Comparison of ENCODE assay signal across 8 cellular contexts in genomic region chr3:88058322-88058592, GRCh38. TPM values are rescaled to one million over a fixed set of nuclear protein-coding genes. Genes with fewer than 3 reads are reported as not detected.
DNase-seq lines count a peak whose midpoint lies in the region; ATAC-seq, FAIRE-seq and TF ChIP-seq lines count a peak whose summit lies in the region.

No MANE protein-coding gene starts in this region.

- H3K27ac ChIP-seq in K562 (ENCODE audit: extremely low read depth, low read depth, low read length): peak overlapping the region; percentile 93

- H4K20me1 ChIP-seq in K562 (replicated peaks; ENCODE audit: control insufficient read depth, insufficient read depth, low read length): 0 out of 2 replicates have a peak, but pooled peaks cover 2% of the 10 kb centered on the region

- H3K9me3 Mint-ChIP-seq in mesothelial cell of epicardium: no peaks in the 10 kb centered on the region

- H3K27me3 Mint-ChIP-seq in mesothelial cell of epicardium (ENCODE audit: low read depth): no peaks in the 10 kb centered on the region

- H3K27ac Mint-ChIP-seq in mesothelial cell of epicardium: peak overlapping the region; percentile 98

- H3K9ac ChIP-seq in K562 (ENCODE audit: insufficient read depth in 1 of 2, low read depth in 2 of 2, low read length in 2 of 2): peak overlapping the region; percentile 80 to 93

- CTCF ChIA-PET in K562 (lab: Yijun Ruan, JAX; ENCODE audit: low intra/inter-chr PET ratio): no interaction called here

- H3K9me1 ChIP-seq in K562 (ENCODE audit: control insufficient read depth, insufficient read depth, low read length): no peaks in the 10 kb centered on the region

- no peaks in the 10 kb centered on the region for H3K9me3 ChIP-seq in K562 (replicated peaks; ENCODE audit: control insufficient read depth, insufficient read depth, low read depth, low read length)

- intact Hi-C loops in K562 (cut with micrococcal nuclease): loop anchor here (2.0 to 5.0 kb wide), 4 partner anchors 23 to 261 kb away; partner anchors contain the start of gene C3orf38

- no peaks in the 10 kb centered on the region for H3K27me3 ChIP-seq in K562 (ENCODE audit: control insufficient read depth in 2 of 2, insufficient read depth in 2 of 2, low read length in 2 of 2)

- DNase-seq in GM12864 (ENCODE audit: low read depth) (no peak), K562 (ENCODE audit: extremely low read depth in 1 of 4, low spot score in 3 of 4) (peak in 1 of 4 experiments; percentile 22), mesothelial cell of epicardium (ENCODE audit: low spot score in 2 of 2, unreplicated experiment in 2 of 2) (no peak), GM13977 (ENCODE audit: low spot score) (no peak), Kasumi-1 (lab: John Stamatoyannopoulos, UW) (no peak)

- POLR2A ChIA-PET in K562 (lab: Yijun Ruan, JAX): interaction anchor here (0.7 to 1.4 kb wide), 4 partner anchors 9 to 33 kb away, joined by 3 to 8 read pairs (median 4); no protein-coding TSS in a partner anchor

- H3K4me2 ChIP-seq in K562 (ENCODE audit: insufficient read depth, low read length): peak overlapping the region; percentile 75

- H3K4me3 ChIP-seq in GM12864 (ENCODE audit: low read depth, low read length) (peak overlapping the region; percentile 64), K562 (peak overlapping the region; percentile 96)

- TF ChIP-seq RAD21 in K562 (CRISPR knock-in tag; conservative IDR thresholded peaks at IDR 0.05 in 1 of 2, IDR thresholded peaks at IDR 0.05 in 1 of 2): no peak

- no peak for FAIRE-seq in K562 (lab: Jason Lieb, UNC)

- no peak for TF ChIP-seq CTCF in GM12864 (IDR thresholded peaks at IDR 0.05; ENCODE audit: low read depth, low read length, missing control alignments)
- no peak for TF ChIP-seq CTCF in K562 (IDR thresholded peaks at IDR 0.05 in 2 of 3, conservative IDR thresholded peaks at IDR 0.05 in 1 of 3; ENCODE audit: insufficient read depth in 2 of 3, low read depth in 1 of 3, low read length in 3 of 3)
- TF ChIP-seq CTCF in mesothelial cell of epicardium (IDR thresholded peaks at IDR 0.05; ENCODE audit: unreplicated experiment): no peak
- no peak for TF ChIP-seq CTCF in GM13977 (IDR thresholded peaks at IDR 0.05; ENCODE audit: extremely low read depth, insufficient read depth, missing control alignments)

- BruUV-seq in K562 (replicated peaks; lab: Mats Ljungman, UMichigan): no TSS peak

- no peak for TF ChIP-seq EP300 in K562 (IDR thresholded peaks at IDR 0.05; ENCODE audit: low read length)

- H3K36me3 ChIP-seq in K562 (ENCODE audit: control insufficient read depth, insufficient read depth, low read length): peaks cover 34% of the 10 kb centered on the region

- in situ Hi-C loops in K562 (cut with MboI) (no loop called here), GM13977 (cut with MboI; ENCODE audit: low pct_unique_long_range_greater_than_20kb, low sequenced_read_pairs, unreplicated experiment) (no loop called here)

- peak overlapping the region; percentile 80 for H2AFZ ChIP-seq in K562 (ENCODE audit: low read depth, low read length)

- no peak for TF ChIP-seq POLR2A in K562 (conservative IDR thresholded peaks at IDR 0.05)

- H3K4me1 ChIP-seq in K562 (replicated peaks in 1 of 2; ENCODE audit: control insufficient read depth in 2 of 2, insufficient read depth in 2 of 2, low read length in 2 of 2): peaks cover 0 to 11% of the 10 kb centered on the region in 2 experiments; a peak in 1 of 5 replicates

- peaks cover 14% of the 10 kb centered on the region for H3K36me3 Mint-ChIP-seq in mesothelial cell of epicardium

- peaks cover 46% of the 10 kb centered on the region for H3K4me1 Mint-ChIP-seq in mesothelial cell of epicardium

- H3K79me2 ChIP-seq in K562 (ENCODE audit: control insufficient read depth, insufficient read depth, low read length): peaks cover 80% of the 10 kb centered on the region

- ATAC-seq in HG02870 (IDR thresholded peaks at IDR 0.05; ENCODE audit: unreplicated experiment) (peak; percentile 16), K562 (peak; percentile 47), HG02798 (IDR thresholded peaks at IDR 0.05; ENCODE audit: poor library complexity, unreplicated experiment) (no peak), GM19467 (IDR thresholded peaks at IDR 0.05; ENCODE audit: unreplicated experiment) (no peak)

- 0% methylated on average over 1 of the region's 23 CpGs for WGBS in K562 (ENCODE audit: insufficient coverage, low coverage, missing lambda C conversion rate)

- peak overlapping the region; percentile 94 for H3K4me3 Mint-ChIP-seq in mesothelial cell of epicardium

TF ChIP-seq in K562, 482 proteins besides CTCF, POLR2A, EP300 and RAD21:
- TF ChIP-seq U2AF2 (optimal IDR thresholded peaks at IDR 0.05; ENCODE audit: low read depth, low read length): no peak
- no peak for TF ChIP-seq GTF3C2 (IDR thresholded peaks at IDR 0.05; ENCODE audit: borderline replicate concordance, extremely low read depth, insufficient read length)
- peak; percentile 43; the same call in 1 of the 2 replicates for TF ChIP-seq EGR1 (conservative IDR thresholded peaks at IDR 0.05)
- TF ChIP-seq ARNT (IDR thresholded peaks at IDR 0.05): no peak

RNA-seq across cellular contexts. Expression of gene CGGBP1, which starts 0.5 kb away (rescaled TPM):
- total RNA-seq in K562 (2011; cell fraction: chromatin; rRNA removed; ENCODE audit: low replicate concordance): 27.8 and 66.6 TPM in 2 replicates
- total RNA-seq in K562 (2011; cell fraction: nucleolus; rRNA removed): 13.7 and 18.7 TPM in 2 replicates
- 36.2 and 39.1 TPM in 2 replicates for total RNA-seq in K562 (2011; cell fraction: nucleoplasm; rRNA removed)
- total RNA-seq in K562 (2014; rRNA removed): 14.4 and 18.0 TPM in 2 replicates
- 37.8 and 46.5 TPM in 2 replicates for total RNA-seq in K562 (2014; rRNA removed; fragmentation: Illumina TruSeq; extraction: Trizol)
- 38.2 and 43.2 TPM in 2 replicates for total RNA-seq in K562 (2015; rRNA removed; fragmentation: Illumina TruSeq; extraction: Trizol)
- 37.9 and 39.2 TPM in 2 replicates for total RNA-seq in K562 (2021)
- 43.2 and 46.5 TPM in 2 replicates for polyA plus RNA-seq in K562 (2011; rRNA removed)
- polyA plus RNA-seq in K562 (2011; cell fraction: cytosol; rRNA removed): 14.0 and 19.7 TPM in 2 replicates
- polyA plus RNA-seq in K562 (2011; cell fraction: nucleus; rRNA removed): 59.2 and 66.8 TPM in 2 replicates
- polyA plus RNA-seq in K562 (2012): 35.4 and 41.1 TPM in 2 replicates
- polyA plus RNA-seq in K562 (2014; fragmentation: Illumina TruSeq; extraction: Trizol): 41.2 and 47.8 TPM in 2 replicates
- 10 to 100 TPM; 26.6 to 35.8 TPM for polyA plus RNA-seq in K562 (2014; fragmentation: Nextera tagmentation; extraction: Ambion mirVana)
- 24.9 and 29.4 TPM in 2 replicates for polyA plus RNA-seq in K562 (2014; rRNA removed)
- polyA minus RNA-seq in K562 (2011; rRNA and poly(A)+ RNA removed): 68.4 and 74.6 TPM in 2 replicates
- 18.3 and 26.2 TPM in 2 replicates for polyA minus RNA-seq in K562 (2011; cell fraction: cytosol; rRNA and poly(A)+ RNA removed)
- polyA minus RNA-seq in K562 (2011; cell fraction: nucleus; rRNA and poly(A)+ RNA removed): 25.6 and 57.9 TPM in 2 replicates
- total RNA-seq in mesothelial cell of epicardium: 73.9 to 83.5 TPM (median 76.5 TPM) in 3 replicates

RNA-seq across cellular contexts. Expression of gene ZNF654, which starts 0.8 kb away (rescaled TPM):
- total RNA-seq in K562 (2011; cell fraction: chromatin; rRNA removed; ENCODE audit: low replicate concordance): 7.0 and 28.2 TPM in 2 replicates
- total RNA-seq in K562 (2011; cell fraction: nucleolus; rRNA removed): 5.8 and 6.4 TPM in 2 replicates
- 6.7 and 12.7 TPM in 2 replicates for total RNA-seq in K562 (2011; cell fraction: nucleoplasm; rRNA removed)
- total RNA-seq in K562 (2014; rRNA removed) (2.5 and 3.6 TPM in 2 replicates), K562 (2014; rRNA removed; fragmentation: Illumina TruSeq; extraction: Trizol) (6.8 and 7.4 TPM in 2 replicates), K562 (2015; rRNA removed; fragmentation: Illumina TruSeq; extraction: Trizol) (8.4 and 8.6 TPM in 2 replicates), K562 (2021) (5.1 and 6.8 TPM in 2 replicates), mesothelial cell of epicardium (15.3 to 16.5 TPM (median 16.2 TPM) in 3 replicates)
- polyA plus RNA-seq in K562 (2011; rRNA removed) (4.1 and 5.1 TPM in 2 replicates), K562 (2014; fragmentation: Illumina TruSeq; extraction: Trizol) (4.2 and 6.2 TPM in 2 replicates), K562 (2014; fragmentation: Nextera tagmentation; extraction: Ambion mirVana) (1 to 10 TPM; 2.4 to 2.5 TPM), K562 (2014; rRNA removed) (2.1 and 4.2 TPM in 2 replicates)
- polyA plus RNA-seq in K562 (2011; cell fraction: cytosol; rRNA removed): 0.63 and 2.8 TPM in 2 replicates
- 4.8 and 6.1 TPM in 2 replicates for polyA plus RNA-seq in K562 (2011; cell fraction: nucleus; rRNA removed)
- 5.1 and 5.3 TPM in 2 replicates for polyA plus RNA-seq in K562 (2012)
- polyA minus RNA-seq in K562 (2011; rRNA and poly(A)+ RNA removed): 9.6 and 12.0 TPM in 2 replicates
- 3.8 and 7.1 TPM in 2 replicates for polyA minus RNA-seq in K562 (2011; cell fraction: cytosol; rRNA and poly(A)+ RNA removed)
- 10.6 and 19.0 TPM in 2 replicates for polyA minus RNA-seq in K562 (2011; cell fraction: nucleus; rRNA and poly(A)+ RNA removed)

Comparison
In these comparisons a context has a peak if more than half of its experiments do, and no peak if none do; other contexts are left out.
1. ATAC-seq: peak in HG02870 (single experiment) and K562 (single experiment); none in HG02798 (single experiment) and GM19467 (single experiment).